Comparison of ENCODE assay signal across 1 cellular context in the genomic region with DNA sequence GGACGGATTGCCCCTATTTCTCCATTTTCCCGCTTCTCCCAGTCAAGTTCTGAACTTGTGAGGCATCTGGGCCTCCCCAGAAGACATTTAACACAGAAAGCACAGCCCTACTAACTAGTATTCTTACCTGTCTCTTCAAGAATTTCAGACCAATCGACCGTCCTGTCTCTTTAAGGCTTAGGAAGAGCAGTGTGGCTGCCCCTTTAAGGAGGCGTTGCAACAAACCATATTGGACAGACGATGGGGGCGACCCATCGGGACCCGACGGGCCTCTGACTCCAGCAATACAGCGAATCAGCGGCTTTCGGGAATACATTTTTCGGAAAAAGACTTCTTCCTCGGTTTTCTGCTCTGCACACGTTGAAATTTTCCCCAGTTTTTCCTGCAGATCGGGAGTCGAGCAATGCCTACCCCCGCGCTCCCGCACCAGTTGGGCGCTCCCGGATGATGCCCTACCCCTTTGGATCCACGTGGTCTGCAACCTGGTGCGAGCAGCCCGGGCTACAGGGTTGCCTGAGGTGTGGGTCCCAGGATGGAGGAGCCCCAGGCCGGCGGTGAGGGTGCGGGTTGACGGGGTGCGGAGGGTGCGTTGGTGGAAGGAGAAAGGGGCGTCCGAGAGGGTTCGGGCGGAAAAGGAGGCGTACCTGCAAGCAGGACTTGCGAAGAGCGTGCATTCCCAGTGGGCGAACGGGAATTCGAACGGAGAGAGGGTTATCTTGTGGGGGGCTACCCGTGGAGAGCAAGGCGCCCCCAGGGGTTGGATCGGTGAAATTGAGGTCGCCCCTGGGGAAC.
TF ChIP-seq lines count a peak whose summit lies in the region.

Gene POLR1G (plus strand): TSS at position 480 of the 792 bp plus-strand sequence. CDS start 53 bp downstream, at position 533.

TF ChIP-seq in HepG2, 621 proteins besides CTCF, POLR2A, EP300 and RAD21 (continued from another document and continues in another):
- TF ChIP-seq, protein P1, sequence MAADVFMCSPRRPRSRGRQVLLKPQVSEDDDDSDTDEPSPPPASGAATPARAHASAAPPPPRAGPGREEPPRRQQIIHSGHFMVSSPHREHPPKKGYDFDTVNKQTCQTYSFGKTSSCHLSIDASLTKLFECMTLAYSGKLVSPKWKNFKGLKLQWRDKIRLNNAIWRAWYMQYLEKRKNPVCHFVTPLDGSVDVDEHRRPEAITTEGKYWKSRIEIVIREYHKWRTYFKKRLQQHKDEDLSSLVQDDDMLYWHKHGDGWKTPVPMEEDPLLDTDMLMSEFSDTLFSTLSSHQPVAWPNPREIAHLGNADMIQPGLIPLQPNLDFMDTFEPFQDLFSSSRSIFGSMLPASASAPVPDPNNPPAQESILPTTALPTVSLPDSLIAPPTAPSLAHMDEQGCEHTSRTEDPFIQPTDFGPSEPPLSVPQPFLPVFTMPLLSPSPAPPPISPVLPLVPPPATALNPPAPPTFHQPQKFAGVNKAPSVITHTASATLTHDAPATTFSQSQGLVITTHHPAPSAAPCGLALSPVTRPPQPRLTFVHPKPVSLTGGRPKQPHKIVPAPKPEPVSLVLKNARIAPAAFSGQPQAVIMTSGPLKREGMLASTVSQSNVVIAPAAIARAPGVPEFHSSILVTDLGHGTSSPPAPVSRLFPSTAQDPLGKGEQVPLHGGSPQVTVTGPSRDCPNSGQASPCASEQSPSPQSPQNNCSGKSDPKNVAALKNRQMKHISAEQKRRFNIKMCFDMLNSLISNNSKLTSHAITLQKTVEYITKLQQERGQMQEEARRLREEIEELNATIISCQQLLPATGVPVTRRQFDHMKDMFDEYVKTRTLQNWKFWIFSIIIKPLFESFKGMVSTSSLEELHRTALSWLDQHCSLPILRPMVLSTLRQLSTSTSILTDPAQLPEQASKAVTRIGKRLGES (CRISPR knock-in tag; IDR thresholded peaks at IDR 0.05; ENCODE audit: borderline replicate concordance) = no peak
- 0 out of 2 replicates have a peak, but pooled peaks have one; percentile 41 for TF ChIP-seq CAMTA2 (CRISPR knock-in tag; IDR thresholded peaks at IDR 0.05; ENCODE audit: borderline replicate concordance)
- no peak for TF ChIP-seq ZNF616 (CRISPR knock-in tag; IDR thresholded peaks at IDR 0.05; ENCODE audit: low read depth)
- no peak for TF ChIP-seq ZNF766 (CRISPR knock-in tag; IDR thresholded peaks at IDR 0.05; ENCODE audit: borderline replicate concordance)
- no peak for TF ChIP-seq BCLAF1 (IDR thresholded peaks at IDR 0.05)
- no peak for TF ChIP-seq ZBTB46 (CRISPR knock-in tag; IDR thresholded peaks at IDR 0.05; ENCODE audit: borderline replicate concordance)
- no peak for TF ChIP-seq ZNF224 (CRISPR knock-in tag; IDR thresholded peaks at IDR 0.05)
- TF ChIP-seq ZC3H4 (CRISPR knock-in tag; IDR thresholded peaks at IDR 0.05; ENCODE audit: borderline replicate concordance) = no peak
- peak; percentile 98; the same call in 2 of the 3 replicates for TF ChIP-seq MXI1 (IDR thresholded peaks at IDR 0.05; ENCODE audit: borderline replicate concordance, low read depth, low read length)
- TF ChIP-seq ZBTB21 (CRISPR knock-in tag; IDR thresholded peaks at IDR 0.05) = no peak
- no peak for TF ChIP-seq FOXM1 (CRISPR knock-in tag; IDR thresholded peaks at IDR 0.05)
- no peak for TF ChIP-seq MBNL3 (CRISPR knock-in tag; conservative IDR thresholded peaks at IDR 0.05)
- 0 out of 2 replicates have a peak, but pooled peaks have one; percentile 29 for TF ChIP-seq ZNF605 (CRISPR knock-in tag; IDR thresholded peaks at IDR 0.05)
- TF ChIP-seq, protein P2, sequence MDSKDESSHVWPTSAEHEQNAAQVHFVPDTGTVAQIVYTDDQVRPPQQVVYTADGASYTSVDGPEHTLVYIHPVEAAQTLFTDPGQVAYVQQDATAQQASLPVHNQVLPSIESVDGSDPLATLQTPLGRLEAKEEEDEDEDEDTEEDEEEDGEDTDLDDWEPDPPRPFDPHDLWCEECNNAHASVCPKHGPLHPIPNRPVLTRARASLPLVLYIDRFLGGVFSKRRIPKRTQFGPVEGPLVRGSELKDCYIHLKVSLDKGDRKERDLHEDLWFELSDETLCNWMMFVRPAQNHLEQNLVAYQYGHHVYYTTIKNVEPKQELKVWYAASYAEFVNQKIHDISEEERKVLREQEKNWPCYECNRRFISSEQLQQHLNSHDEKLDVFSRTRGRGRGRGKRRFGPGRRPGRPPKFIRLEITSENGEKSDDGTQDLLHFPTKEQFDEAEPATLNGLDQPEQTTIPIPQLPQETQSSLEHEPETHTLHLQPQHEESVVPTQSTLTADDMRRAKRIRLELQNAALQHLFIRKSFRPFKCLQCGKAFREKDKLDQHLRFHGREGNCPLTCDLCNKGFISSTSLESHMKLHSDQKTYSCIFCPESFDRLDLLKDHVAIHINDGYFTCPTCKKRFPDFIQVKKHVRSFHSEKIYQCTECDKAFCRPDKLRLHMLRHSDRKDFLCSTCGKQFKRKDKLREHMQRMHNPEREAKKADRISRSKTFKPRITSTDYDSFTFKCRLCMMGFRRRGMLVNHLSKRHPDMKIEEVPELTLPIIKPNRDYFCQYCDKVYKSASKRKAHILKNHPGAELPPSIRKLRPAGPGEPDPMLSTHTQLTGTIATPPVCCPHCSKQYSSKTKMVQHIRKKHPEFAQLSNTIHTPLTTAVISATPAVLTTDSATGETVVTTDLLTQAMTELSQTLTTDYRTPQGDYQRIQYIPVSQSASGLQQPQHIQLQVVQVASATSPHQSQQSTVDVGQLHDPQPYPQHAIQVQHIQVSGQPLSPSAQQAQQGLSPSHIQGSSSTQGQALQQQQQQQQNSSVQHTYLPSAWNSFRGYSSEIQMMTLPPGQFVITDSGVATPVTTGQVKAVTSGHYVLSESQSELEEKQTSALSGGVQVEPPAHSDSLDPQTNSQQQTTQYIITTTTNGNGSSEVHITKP (CRISPR knock-in tag; IDR thresholded peaks at IDR 0.05; ENCODE audit: low read depth) = peak; percentile 100
- TF ChIP-seq ZNF317 (CRISPR knock-in tag; IDR thresholded peaks at IDR 0.05) = no peak
- no peak for TF ChIP-seq ZNF326 (CRISPR knock-in tag; IDR thresholded peaks at IDR 0.05; ENCODE audit: borderline replicate concordance)
- no peak for TF ChIP-seq JUN (CRISPR knock-in tag; IDR thresholded peaks at IDR 0.05)
- peak; percentile 75 for TF ChIP-seq ZNF883 (CRISPR knock-in tag; IDR thresholded peaks at IDR 0.05; ENCODE audit: not compliant biosample characterization)
- no peak for TF ChIP-seq SUZ12 (IDR thresholded peaks at IDR 0.05; ENCODE audit: low read depth, low read length)
- no peak for TF ChIP-seq ATM (IDR thresholded peaks at IDR 0.05; ENCODE audit: borderline replicate concordance)
- TF ChIP-seq ZNF597 (CRISPR knock-in tag; IDR thresholded peaks at IDR 0.05) = no peak
- TF ChIP-seq ZNF547 (CRISPR knock-in tag; IDR thresholded peaks at IDR 0.05) = peak; percentile 62; the same call in 1 of the 2 replicates
- TF ChIP-seq RFX5 (IDR thresholded peaks at IDR 0.05; ENCODE audit: low read depth, low read length) = no peak
- TF ChIP-seq ZNF530 (CRISPR knock-in tag; IDR thresholded peaks at IDR 0.05; ENCODE audit: low read depth) = no peak
- TF ChIP-seq MED1 (CRISPR knock-in tag; IDR thresholded peaks at IDR 0.05) = no peak
- no peak for TF ChIP-seq NRL (CRISPR knock-in tag; IDR thresholded peaks at IDR 0.05; ENCODE audit: borderline replicate concordance)
- peak; percentile 61 for TF ChIP-seq ZMYM4 (CRISPR knock-in tag; IDR thresholded peaks at IDR 0.05)
- TF ChIP-seq YY1 (IDR thresholded peaks at IDR 0.05; ENCODE audit: insufficient read depth, insufficient replicate concordance, low read depth, low read length) = peak; percentile 55
- peak; percentile 95; the same call in 1 of the 2 replicates for TF ChIP-seq PCBP1 (IDR thresholded peaks at IDR 0.05; ENCODE audit: borderline replicate concordance, low read depth, low read length)
- peak; percentile 55; the same call in 1 of the 2 replicates for TF ChIP-seq ZNF670 (CRISPR knock-in tag; IDR thresholded peaks at IDR 0.05; ENCODE audit: borderline replicate concordance)
- peak; percentile 39; the same call in 1 of the 2 replicates for TF ChIP-seq ZNF263 (CRISPR knock-in tag; IDR thresholded peaks at IDR 0.05)
- TF ChIP-seq SP4 (CRISPR knock-in tag; IDR thresholded peaks at IDR 0.05) = peak; percentile 76
- TF ChIP-seq ZNF460 (CRISPR knock-in tag; IDR thresholded peaks at IDR 0.05; ENCODE audit: borderline replicate concordance) = no peak
- no peak for TF ChIP-seq PLSCR1 (CRISPR knock-in tag; IDR thresholded peaks at IDR 0.05; ENCODE audit: borderline replicate concordance)
- no peak; the same call in 1 of the 2 replicates for TF ChIP-seq PPARG (CRISPR knock-in tag; conservative IDR thresholded peaks at IDR 0.05)
- peak; percentile 53; the same call in 1 of the 2 replicates for TF ChIP-seq NR2F2 (IDR thresholded peaks at IDR 0.05; ENCODE audit: borderline replicate concordance, low read depth)
- TF ChIP-seq, protein P3, sequence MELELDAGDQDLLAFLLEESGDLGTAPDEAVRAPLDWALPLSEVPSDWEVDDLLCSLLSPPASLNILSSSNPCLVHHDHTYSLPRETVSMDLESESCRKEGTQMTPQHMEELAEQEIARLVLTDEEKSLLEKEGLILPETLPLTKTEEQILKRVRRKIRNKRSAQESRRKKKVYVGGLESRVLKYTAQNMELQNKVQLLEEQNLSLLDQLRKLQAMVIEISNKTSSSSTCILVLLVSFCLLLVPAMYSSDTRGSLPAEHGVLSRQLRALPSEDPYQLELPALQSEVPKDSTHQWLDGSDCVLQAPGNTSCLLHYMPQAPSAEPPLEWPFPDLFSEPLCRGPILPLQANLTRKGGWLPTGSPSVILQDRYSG (CRISPR knock-in tag; IDR thresholded peaks at IDR 0.05) = no peak
- no peak for TF ChIP-seq ZNF615 (CRISPR knock-in tag; IDR thresholded peaks at IDR 0.05; ENCODE audit: borderline replicate concordance)
- no peak; the same call in 1 of the 2 replicates for TF ChIP-seq THAP8 (CRISPR knock-in tag; IDR thresholded peaks at IDR 0.05; ENCODE audit: borderline replicate concordance)
- TF ChIP-seq NFIB (CRISPR knock-in tag; IDR thresholded peaks at IDR 0.05; ENCODE audit: borderline replicate concordance) = no peak
- TF ChIP-seq ZSCAN21 (CRISPR knock-in tag; IDR thresholded peaks at IDR 0.05; ENCODE audit: borderline replicate concordance) = no peak
- TF ChIP-seq ZNF33B (CRISPR knock-in tag; IDR thresholded peaks at IDR 0.05) = no peak
- TF ChIP-seq HOXA7 (CRISPR knock-in tag; IDR thresholded peaks at IDR 0.05) = no peak
- TF ChIP-seq HHEX (CRISPR knock-in tag; IDR thresholded peaks at IDR 0.05) = no peak
